Comparison of ENCODE assay signal across 30 cellular contexts in the genomic region with DNA sequence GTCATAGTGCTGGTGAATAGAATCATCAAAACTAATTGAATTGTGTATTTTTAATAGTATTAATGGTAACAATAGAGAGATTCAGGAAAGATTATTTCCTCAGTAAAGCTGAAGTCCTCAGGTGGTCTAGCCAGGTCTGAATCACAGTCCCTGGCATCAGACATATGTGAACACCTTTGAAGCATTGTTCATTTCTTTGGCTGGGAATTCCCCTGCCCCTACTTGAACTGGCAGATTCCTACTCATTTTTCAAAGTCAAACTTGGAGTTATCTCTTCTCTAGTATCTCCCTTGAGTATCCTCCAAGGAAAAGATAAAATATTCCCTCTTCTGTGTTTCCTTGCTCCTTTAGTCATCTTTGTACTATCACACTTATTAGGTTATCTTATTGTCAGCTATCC.
"Had no signal": no experiment of that assay in that cellular context is flagged by ENCODE, and none has a peak within 500 bp of the region (broad histone marks: within the 10 kb centered on the region; RNA-seq: fewer than 3 reads in every experiment).

No MANE protein-coding gene starts in this region.

- H3K4me1 Mint-ChIP-seq: activated CD4-positive, alpha-beta T cell treated with anti-CD3 and anti-CD28 coated beads for 36 hours; activated CD4-positive, alpha-beta T cell treated with anti-CD3 and anti-CD28 coated beads, Interleukin-2, amount 10 ng/mL, durations not matched to agents 24 days and 14 days; activated CD8-positive, alpha-beta memory T cell treated with anti-CD3 and anti-CD28 coated beads, Interleukin-2, amount 10 ng/mL, durations not matched to agents 7 days and 5 days; activated naive CD4-positive, alpha-beta T cell treated with anti-CD3 and anti-CD28 coated beads, Interleukin-2, amount 50 U/mL, for 24 hours; activated naive CD8-positive, alpha-beta T cell treated with anti-CD3 and anti-CD28 coated beads, Interleukin-2, amount 10 ng/mL, durations not matched to agents 7 days and 5 days; T-helper 17 cell had no signal

- H3K9me3 Mint-ChIP-seq: activated CD4-positive, alpha-beta memory T cell treated with anti-CD3 and anti-CD28 coated beads for 36 hours; activated CD4-positive, alpha-beta T cell treated with anti-CD3 and anti-CD28 coated beads, Interleukin-2, amount 10 ng/mL, durations not matched to agents 24 days and 14 days; activated naive CD4-positive, alpha-beta T cell treated with anti-CD3 and anti-CD28 coated beads for 36 hours; activated naive CD4-positive, alpha-beta T cell treated with anti-CD3 and anti-CD28 coated beads, Interleukin-2, amount 50 U/mL, for 24 hours; activated naive CD8-positive, alpha-beta T cell treated with anti-CD3 and anti-CD28 coated beads, Interleukin-2, amount 10 ng/mL, durations not matched to agents 7 days and 5 days; activated T-helper 1 cell treated with anti-CD3 and anti-CD28 coated beads, Interleukin-12 subunit alpha, Interleukin-12 subunit beta, Interleukin-2, Interleukin-4 antibody, amounts not matched to agents 30 ng/mL and 10 ng/mL and 1 ng/mL, durations not matched to agents 14 hours and 24 hours and 36 hours; activated T-helper 2 cell treated with anti-CD3 and anti-CD28 coated beads, Interferon-gamma antibody, Interleukin-2, Interleukin-4, amounts not matched to agents 10 μg/mL and 5 μg/mL and 100 μg/mL, durations not matched to agents 14 hours and 24 hours and 36 hours; brain; T-helper 2 cell treated with Interferon-gamma antibody and Interleukin-4, amounts not matched to agents 5 μg/mL and 100 μg/mL, for 36 hours had no signal

- ATAC-seq: activated CD4-positive, alpha-beta T cell treated with anti-CD3 and anti-CD28 coated beads for 36 hours; activated CD8-positive, alpha-beta memory T cell treated with anti-CD3 and anti-CD28 coated beads, Interleukin-2, amount 10 ng/mL, durations not matched to agents 7 days and 5 days; activated CD8-positive, alpha-beta T cell treated with anti-CD3 and anti-CD28 coated beads, Interleukin-2, amount 10 ng/mL, durations not matched to agents 7 days and 5 days; esophagus mucosa; gastrocnemius medialis; heart left ventricle; T-helper 17 cell had no signal

- H3K4me3 ChIP-seq: ascending aorta, gastrocnemius medialis, heart left ventricle had no signal

- DNase-seq: activated CD4-positive, alpha-beta memory T cell treated with anti-CD3 and anti-CD28 coated beads for 36 hours; activated CD4-positive, alpha-beta T cell treated with anti-CD3 and anti-CD28 coated beads for 36 hours; activated CD4-positive, alpha-beta T cell treated with anti-CD3 and anti-CD28 coated beads, Interleukin-2, amount 10 ng/mL, durations not matched to agents 24 days and 14 days; activated CD4-positive, CD25-positive, alpha-beta regulatory T cell; activated CD4-positive, CD25-positive, alpha-beta regulatory T cell treated with anti-CD3 and anti-CD28 coated beads, Interleukin-2, amount 50 U/mL, for 72 hours; activated CD8-positive, alpha-beta memory T cell treated with anti-CD3 and anti-CD28 coated beads, Interleukin-2, amount 10 ng/mL, durations not matched to agents 7 days and 5 days; activated CD8-positive, alpha-beta memory T cell treated with anti-CD3 and anti-CD28 coated beads, Interleukin-2, amount 50 U/mL, for 4 hours; activated CD8-positive, alpha-beta T cell treated with anti-CD3 and anti-CD28 coated beads, Interleukin-2, amount 10 ng/mL, durations not matched to agents 7 days and 5 days; activated effector memory CD4-positive, alpha-beta T cell treated with anti-CD3 and anti-CD28 coated beads, Interleukin-2, amount 50 U/mL, for 16 hours; activated naive CD4-positive, alpha-beta T cell treated with anti-CD3 and anti-CD28 coated beads for 36 hours; activated naive CD8-positive, alpha-beta T cell treated with anti-CD3 and anti-CD28 coated beads, Interleukin-2, amount 10 ng/mL, durations not matched to agents 7 days and 5 days; activated T-cell treated with anti-CD3 and anti-CD28 coated beads, Interleukin-2, amount 50 U/mL, for 1 hour; activated T-cell treated with anti-CD3 and anti-CD28 coated beads, Interleukin-2, amount 50 U/mL, for 48 hours; caudate nucleus; effector CD8-positive, alpha-beta T cell; foreskin fibroblast; gastrocnemius medialis; glutamatergic neuron; heart left ventricle; T-helper 1 cell; T-helper 17 cell; T1000; WERI-Rb-1 had no signal

- H3K36me3 Mint-ChIP-seq: activated CD4-positive, alpha-beta memory T cell treated with anti-CD3 and anti-CD28 coated beads for 36 hours; activated CD8-positive, alpha-beta memory T cell treated with anti-CD3 and anti-CD28 coated beads, Interleukin-2, amount 10 ng/mL, durations not matched to agents 7 days and 5 days; activated naive CD4-positive, alpha-beta T cell treated with anti-CD3 and anti-CD28 coated beads, Interleukin-2, amount 50 U/mL, for 24 hours; activated naive CD8-positive, alpha-beta T cell treated with anti-CD3 and anti-CD28 coated beads, Interleukin-2, amount 10 ng/mL, durations not matched to agents 7 days and 5 days; brain had no signal

- H3K27me3 ChIP-seq: ascending aorta, gastrocnemius medialis, heart left ventricle had no signal

- H3K27ac Mint-ChIP-seq: activated CD4-positive, alpha-beta memory T cell treated with anti-CD3 and anti-CD28 coated beads for 36 hours; activated CD4-positive, alpha-beta T cell treated with anti-CD3 and anti-CD28 coated beads for 36 hours; activated CD4-positive, alpha-beta T cell treated with anti-CD3 and anti-CD28 coated beads, Interleukin-2, amount 10 ng/mL, durations not matched to agents 24 days and 14 days; activated CD8-positive, alpha-beta memory T cell treated with anti-CD3 and anti-CD28 coated beads, Interleukin-2, amount 10 ng/mL, durations not matched to agents 7 days and 5 days; activated CD8-positive, alpha-beta T cell treated with anti-CD3 and anti-CD28 coated beads, Interleukin-2, amount 10 ng/mL, durations not matched to agents 7 days and 5 days; activated naive CD4-positive, alpha-beta T cell treated with anti-CD3 and anti-CD28 coated beads for 36 hours; activated naive CD4-positive, alpha-beta T cell treated with anti-CD3 and anti-CD28 coated beads, Interleukin-2, amount 50 U/mL, for 24 hours; activated naive CD8-positive, alpha-beta T cell treated with anti-CD3 and anti-CD28 coated beads, Interleukin-2, amount 10 ng/mL, durations not matched to agents 7 days and 5 days; activated T-helper 1 cell treated with anti-CD3 and anti-CD28 coated beads, Interleukin-12 subunit alpha, Interleukin-12 subunit beta, Interleukin-2, Interleukin-4 antibody, amounts not matched to agents 30 ng/mL and 10 ng/mL and 1 ng/mL, durations not matched to agents 14 hours and 24 hours and 36 hours; activated T-helper 2 cell treated with anti-CD3 and anti-CD28 coated beads, Interferon-gamma antibody, Interleukin-2, Interleukin-4, amounts not matched to agents 10 μg/mL and 5 μg/mL and 100 μg/mL, durations not matched to agents 14 hours and 24 hours and 36 hours; brain; T-helper 17 cell; T-helper 2 cell treated with Interferon-gamma antibody and Interleukin-4, amounts not matched to agents 5 μg/mL and 100 μg/mL, for 36 hours had no signal

- H3K4me3 Mint-ChIP-seq: activated CD4-positive, alpha-beta memory T cell treated with anti-CD3 and anti-CD28 coated beads for 36 hours; activated CD4-positive, alpha-beta T cell treated with anti-CD3 and anti-CD28 coated beads for 36 hours; activated CD4-positive, alpha-beta T cell treated with anti-CD3 and anti-CD28 coated beads, Interleukin-2, amount 10 ng/mL, durations not matched to agents 24 days and 14 days; activated CD8-positive, alpha-beta memory T cell treated with anti-CD3 and anti-CD28 coated beads, Interleukin-2, amount 10 ng/mL, durations not matched to agents 7 days and 5 days; activated CD8-positive, alpha-beta T cell treated with anti-CD3 and anti-CD28 coated beads, Interleukin-2, amount 10 ng/mL, durations not matched to agents 7 days and 5 days; activated naive CD4-positive, alpha-beta T cell treated with anti-CD3 and anti-CD28 coated beads for 36 hours; activated naive CD4-positive, alpha-beta T cell treated with anti-CD3 and anti-CD28 coated beads, Interleukin-2, amount 50 U/mL, for 24 hours; activated naive CD8-positive, alpha-beta T cell treated with anti-CD3 and anti-CD28 coated beads, Interleukin-2, amount 10 ng/mL, durations not matched to agents 7 days and 5 days; activated T-helper 1 cell treated with anti-CD3 and anti-CD28 coated beads, Interleukin-12 subunit alpha, Interleukin-12 subunit beta, Interleukin-2, Interleukin-4 antibody, amounts not matched to agents 30 ng/mL and 10 ng/mL and 1 ng/mL, durations not matched to agents 14 hours and 24 hours and 36 hours; brain; T-helper 17 cell; T-helper 2 cell treated with Interferon-gamma antibody and Interleukin-4, amounts not matched to agents 5 μg/mL and 100 μg/mL, for 36 hours had no signal

- H3K9me3 ChIP-seq: ascending aorta, gastrocnemius medialis, heart left ventricle had no signal

- H3K36me3 ChIP-seq: ascending aorta, gastrocnemius medialis, heart left ventricle, WERI-Rb-1 had no signal

- H3K27ac ChIP-seq: ascending aorta, gastrocnemius medialis, heart left ventricle, WERI-Rb-1 had no signal

- H3K27me3 Mint-ChIP-seq: activated CD4-positive, alpha-beta memory T cell treated with anti-CD3 and anti-CD28 coated beads for 36 hours; activated CD4-positive, alpha-beta T cell treated with anti-CD3 and anti-CD28 coated beads for 36 hours; activated CD4-positive, alpha-beta T cell treated with anti-CD3 and anti-CD28 coated beads, Interleukin-2, amount 10 ng/mL, durations not matched to agents 24 days and 14 days; activated CD8-positive, alpha-beta memory T cell treated with anti-CD3 and anti-CD28 coated beads, Interleukin-2, amount 10 ng/mL, durations not matched to agents 7 days and 5 days; activated naive CD4-positive, alpha-beta T cell treated with anti-CD3 and anti-CD28 coated beads, Interleukin-2, amount 50 U/mL, for 24 hours; activated naive CD8-positive, alpha-beta T cell treated with anti-CD3 and anti-CD28 coated beads, Interleukin-2, amount 10 ng/mL, durations not matched to agents 7 days and 5 days; brain; T-helper 17 cell had no signal
